ENCODE assay signal across 1 cellular context in the genomic region with DNA sequence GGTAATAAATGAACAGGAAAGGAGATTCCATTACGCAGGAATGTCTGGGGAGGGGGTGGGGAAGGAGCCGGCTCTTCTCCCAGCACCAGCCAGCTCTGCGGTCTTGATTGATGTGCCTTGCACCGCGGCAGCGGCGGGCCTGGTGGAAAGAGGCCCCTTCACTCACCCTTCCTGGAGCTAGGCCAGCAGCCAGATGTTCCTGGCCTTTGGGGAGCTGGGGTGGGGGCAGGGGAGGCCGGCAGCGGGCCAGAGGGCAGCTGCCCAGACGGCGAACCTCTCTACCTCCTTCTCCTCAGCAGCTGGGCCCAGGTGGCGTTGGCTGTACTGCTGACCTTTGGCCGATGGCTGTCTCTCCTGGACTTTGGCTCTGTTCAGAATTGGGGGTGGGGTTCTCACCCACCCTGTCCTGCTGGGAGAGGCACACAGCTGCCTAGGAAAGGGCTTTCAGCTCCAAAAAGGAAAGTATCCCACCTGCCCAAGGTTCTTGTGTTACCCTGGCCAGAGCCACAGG.
TF ChIP-seq lines count a peak whose summit lies in the region.

No MANE protein-coding gene starts in this region.

TF ChIP-seq in SK-N-SH, 30 proteins besides CTCF, POLR2A, EP300 and RAD21 (continued from another document):
- no peak for TF ChIP-seq ZBTB33 (IDR thresholded peaks at IDR 0.05; ENCODE audit: borderline replicate concordance, low read depth)
- TF ChIP-seq YY1 (IDR thresholded peaks at IDR 0.05; ENCODE audit: low read depth) = no peak
- peak; percentile 82 for TF ChIP-seq PBX3 (IDR thresholded peaks at IDR 0.05)
- TF ChIP-seq NFIC (IDR thresholded peaks at IDR 0.05; ENCODE audit: borderline replicate concordance) = peak; percentile 75
- 0 out of 2 replicates have a peak, but pooled peaks have one; percentile 23 for TF ChIP-seq POLR2AphosphoS5 (IDR thresholded peaks at IDR 0.05; ENCODE audit: low read depth, low read length)
- TF ChIP-seq EZH2phosphoT487 (IDR thresholded peaks at IDR 0.05; ENCODE audit: borderline replicate concordance, low read depth) = no peak
- 0 out of 2 replicates have a peak, but pooled peaks have one; percentile 15 for TF ChIP-seq SMC3 (IDR thresholded peaks at IDR 0.05; ENCODE audit: low read depth, low read length)
- TF ChIP-seq RCOR1 (IDR thresholded peaks at IDR 0.05; ENCODE audit: low read length) = peak; percentile 69; the same call in 1 of the 2 replicates
- TF ChIP-seq, protein P1, sequence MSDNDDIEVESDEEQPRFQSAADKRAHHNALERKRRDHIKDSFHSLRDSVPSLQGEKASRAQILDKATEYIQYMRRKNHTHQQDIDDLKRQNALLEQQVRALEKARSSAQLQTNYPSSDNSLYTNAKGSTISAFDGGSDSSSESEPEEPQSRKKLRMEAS (IDR thresholded peaks at IDR 0.05; ENCODE audit: low read depth) = no peak
- 0 out of 2 replicates have a peak, but pooled peaks have one; percentile 25 for TF ChIP-seq TEAD4 (IDR thresholded peaks at IDR 0.05; ENCODE audit: borderline replicate concordance, insufficient read depth)
- no peak for TF ChIP-seq RXRA (IDR thresholded peaks at IDR 0.05; ENCODE audit: borderline replicate concordance, low read depth)
- TF ChIP-seq TCF12 (IDR thresholded peaks at IDR 0.05) = peak; percentile 73
- TF ChIP-seq CHD2 (IDR thresholded peaks at IDR 0.05; ENCODE audit: low read length, partially characterized antibody) = peak; percentile 93
